In the genomic region with DNA sequence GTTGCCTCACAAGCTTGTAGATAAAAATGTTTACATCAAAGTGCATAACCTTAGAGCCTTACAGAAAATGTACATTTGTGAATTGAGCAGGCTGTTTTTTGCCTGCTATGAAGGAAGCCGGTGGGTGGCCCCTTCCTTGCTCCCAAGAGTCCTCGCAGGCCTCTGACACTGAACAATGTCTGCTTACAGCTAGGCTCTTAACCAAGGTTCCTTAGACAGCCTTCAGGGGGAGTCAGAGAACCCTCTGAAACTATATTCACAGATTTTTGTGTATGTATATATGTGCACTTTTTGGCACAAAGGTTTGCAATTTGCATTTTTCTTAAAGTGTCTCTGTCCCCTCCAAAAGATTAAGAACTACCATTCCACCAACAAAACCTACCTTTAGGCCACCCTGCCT, we compare ENCODE assay signal across 14 cellular contexts.
DNase-seq lines count a peak whose midpoint lies in the region; ATAC-seq, FAIRE-seq and TF ChIP-seq lines count a peak whose summit lies in the region.
"Had no signal": no experiment of that assay in that cellular context is flagged by ENCODE, and none has a peak within 500 bp of the region (broad histone marks: within the 10 kb centered on the region; RNA-seq: fewer than 3 reads in every experiment).

No MANE protein-coding gene starts in this region.

- H3K4me2 ChIP-seq in GM12878 (ENCODE audit: control insufficient read depth, insufficient read depth) (no peak overlapping the region), mesendoderm (ENCODE audit: low read length) (no peak overlapping the region)

- CTCF ChIA-PET in GM12878 (lab: Yijun Ruan, JAX) = interaction anchor here (0.7 to 2.2 kb wide), 21 partner anchors 10 to 731 kb away, joined by 3 to 10 read pairs (median 3); no protein-coding TSS in a partner anchor

- H4K8ac ChIP-seq in mesendoderm (ENCODE audit: low read depth, low read length) = no peak overlapping the region

- no peaks in the 10 kb centered on the region for H3K79me2 ChIP-seq in GM12878 (ENCODE audit: control insufficient read depth, insufficient read depth, low read length)
- no peaks in the 10 kb centered on the region for H3K79me2 ChIP-seq in mesendoderm (ENCODE audit: control insufficient read depth, insufficient read depth, low read length)

- H2BK120ac ChIP-seq in mesendoderm (ENCODE audit: low read depth, low read length) = no peak overlapping the region

- 0% methylated on average over 2 of the region's 2 CpGs for WGBS in GM12878 (ENCODE audit: insufficient coverage, insufficient replicate concordance, low lambda C conversion rate, missing lambda C conversion rate)
- no CpG with 5 or more reads among the region's 2 CpGs for WGBS in mesendoderm (ENCODE audit: extremely low coverage, insufficient coverage, low lambda C conversion rate)

- TF ChIP-seq CTCF in GM12878 (IDR thresholded peaks at IDR 0.05 in 2 of 3, conservative IDR thresholded peaks at IDR 0.05 in 1 of 3; ENCODE audit: control insufficient read depth in 2 of 3, extremely low read depth in 1 of 3, insufficient read depth in 1 of 3, low read depth in 3 of 3, low read length in 3 of 3) (peak in 2 of 3 experiments; percentile 11 to 21; a peak in 2 of 6 replicates), mesothelial cell of epicardium (IDR thresholded peaks at IDR 0.05; ENCODE audit: unreplicated experiment) (no peak)

- no peak overlapping the region for H2AFZ ChIP-seq in GM12878 (ENCODE audit: control insufficient read depth, low read depth, low read length)

- DNase-seq in DMS 273 (lab: John Stamatoyannopoulos, UW; ENCODE audit: unreplicated experiment) (peak; percentile 60), DMS 273 treated with DMSO at 0.1 percent for 48 hours (lab: John Stamatoyannopoulos, UW) (no peak), Kasumi-1 (lab: John Stamatoyannopoulos, UW) (peak; percentile 35 to 54), GM12878 (ENCODE audit: low read depth, low spot score) (no peak), mesendoderm (peak; percentile 33), mesothelial cell of epicardium (ENCODE audit: low spot score in 2 of 2, unreplicated experiment in 2 of 2) (no peak), GF-D8 (lab: John Stamatoyannopoulos, UW) (no peak), epidermal melanocyte (ENCODE audit: insufficient read length, low spot score) (no peak)
- DNase-seq: 8988T; activated CD4-positive, alpha-beta T cell treated with anti-CD3 and anti-CD28 coated beads for 1 hour; activated T-cell treated with anti-CD3 and anti-CD28 coated beads, Interleukin-2, amount 50 U/mL, for 72 hours; anterior cingulate cortex; NCI-H2171; SHP77 treated with DMSO at 0.1 percent for 48 hours had no signal

- BruUV-seq in GM12878 (replicated peaks; lab: Mats Ljungman, UMichigan) = no TSS peak

- no peak overlapping the region for H3K27ac Mint-ChIP-seq in mesothelial cell of epicardium
- H3K27ac Mint-ChIP-seq: activated T-cell treated with anti-CD3 and anti-CD28 coated beads, Interleukin-2, amount 50 U/mL, for 72 hours had no signal

- no peak for FAIRE-seq in GM12878 (lab: Jason Lieb, UNC)

- H3K9ac ChIP-seq in GM12878 (ENCODE audit: control insufficient read depth, insufficient read depth, low read length) = no peak overlapping the region
- no peak overlapping the region for H3K9ac ChIP-seq in mesendoderm (ENCODE audit: low read length)

- no peak overlapping the region for H3K56ac ChIP-seq in mesendoderm (ENCODE audit: low read length)

- no peak overlapping the region for H2AK5ac ChIP-seq in mesendoderm (ENCODE audit: low read length)

- no peaks in the 10 kb centered on the region for H3K36me3 Mint-ChIP-seq in mesothelial cell of epicardium

- no peaks in the 10 kb centered on the region for H3K27me3 Mint-ChIP-seq in mesothelial cell of epicardium (ENCODE audit: low read depth)

- H3K4me3 ChIP-seq in GM12878 (no peak overlapping the region), mesendoderm (ENCODE audit: low read length) (no peak overlapping the region)

- no peak overlapping the region for H3K23ac ChIP-seq in mesendoderm (ENCODE audit: low read length)

- H2BK5ac ChIP-seq in mesendoderm (ENCODE audit: low read length) = no peak overlapping the region

- POLR2A ChIA-PET in GM12878 (lab: Charles Lee) = interaction anchor here (0.5 kb wide), 1 partner anchor 849 kb away, joined by 3 read pairs; no protein-coding TSS in a partner anchor

- no peak overlapping the region for H2BK15ac ChIP-seq in mesendoderm (replicated peaks; ENCODE audit: low read depth)

- no peak for TF ChIP-seq RAD21 in GM12878 (IDR thresholded peaks at IDR 0.05; ENCODE audit: insufficient read depth, low read depth, low read length)

- in situ Hi-C loops in GM12878 (cut with MboI) = no loop called here

- ATAC-seq in GM12878 = peak; percentile 84
- ATAC-seq: activated T-cell treated with anti-CD3 and anti-CD28 coated beads, Interleukin-2, amount 50 U/mL, for 72 hours had no signal

- no peaks in the 10 kb centered on the region for H3K27me3 ChIP-seq in GM12878 (replicated peaks in 1 of 2; ENCODE audit: control insufficient read depth in 2 of 2, insufficient read depth in 2 of 2, low read length in 1 of 2)
- no peaks in the 10 kb centered on the region for H3K27me3 ChIP-seq in mesendoderm (ENCODE audit: insufficient read depth, low read length, poor library complexity)

- no peak for TF ChIP-seq POLR2A in GM12878 (IDR thresholded peaks at IDR 0.05; ENCODE audit: low read depth, low read length)

- H3K36me3 ChIP-seq in GM12878 (ENCODE audit: control insufficient read depth in 2 of 2, insufficient read depth in 2 of 2, low read length in 1 of 2) (no peaks in the 10 kb centered on the region), mesendoderm (ENCODE audit: control insufficient read depth, insufficient read depth, low read length) (no peaks in the 10 kb centered on the region)

- H3K4me1 ChIP-seq in GM12878 (ENCODE audit: control insufficient read depth, insufficient read depth, low read length) (no peaks in the 10 kb centered on the region), mesendoderm (ENCODE audit: control insufficient read depth, low read depth, low read length) (no peaks in the 10 kb centered on the region)

- no peak overlapping the region for H3K4ac ChIP-seq in mesendoderm (ENCODE audit: low read depth, low read length)

- H3K27ac ChIP-seq in GM12878 (ENCODE audit: control insufficient read depth, insufficient read depth) (no peak overlapping the region), mesendoderm (ENCODE audit: low read depth, low read length) (no peak overlapping the region)

- no peak overlapping the region for H3K4me3 Mint-ChIP-seq in mesothelial cell of epicardium
- H3K4me3 Mint-ChIP-seq: activated T-cell treated with anti-CD3 and anti-CD28 coated beads, Interleukin-2, amount 50 U/mL, for 72 hours had no signal

- no peaks in the 10 kb centered on the region for H3K79me1 ChIP-seq in mesendoderm (ENCODE audit: low read length)

- SMC1A ChIA-PET in GM12878 (lab: Charles Lee; ENCODE audit: uncharacterized antibody, unreplicated experiment) = interaction anchor here (0.7 to 3.4 kb wide), 23 partner anchors 12 to 301 kb away, joined by 3 to 29 read pairs (median 4); no protein-coding TSS in a partner anchor

- H4K20me1 ChIP-seq in GM12878 (ENCODE audit: control insufficient read depth, insufficient read depth) = no peaks in the 10 kb centered on the region

- H3K9me3 ChIP-seq in GM12878 (replicated peaks; ENCODE audit: control insufficient read depth, insufficient read depth, low read length) = no peaks in the 10 kb centered on the region

- H3K4me1 Mint-ChIP-seq in mesothelial cell of epicardium = peaks cover 5% of the 10 kb centered on the region

- H3K18ac ChIP-seq in mesendoderm (ENCODE audit: low read length) = no peak overlapping the region

- intact Hi-C loops in GM12878 (cut with micrococcal nuclease; ENCODE audit: unreplicated experiment) = no loop called here

- TF ChIP-seq EP300 in GM12878 (IDR thresholded peaks at IDR 0.05; ENCODE audit: borderline replicate concordance in 1 of 2, control insufficient read depth in 1 of 2, low read depth in 2 of 2, low read length in 2 of 2) = no peak

- RAD21 ChIA-PET in GM12878 (lab: Charles Lee; ENCODE audit: unreplicated experiment) = interaction anchor here (0.7 to 1.8 kb wide), 11 partner anchors 30 to 287 kb away, joined by 3 to 6 read pairs (median 4); no protein-coding TSS in a partner anchor

- H4K5ac ChIP-seq in mesendoderm (ENCODE audit: low read length) = no peak overlapping the region

- H3K9me3 Mint-ChIP-seq in mesothelial cell of epicardium = peaks cover 5% of the 10 kb centered on the region

TF ChIP-seq in GM12878, 131 proteins besides CTCF, POLR2A, EP300 and RAD21:
- no peak for TF ChIP-seq STAT3 (IDR thresholded peaks at IDR 0.05; ENCODE audit: low read depth, low read length)
- TF ChIP-seq KAT2A (conservative IDR thresholded peaks at IDR 0.05; ENCODE audit: control insufficient read depth, low read depth, low read length) = no peak
- TF ChIP-seq YY1 (IDR thresholded peaks at IDR 0.05; ENCODE audit: low read depth, low read length) = 0 out of 2 replicates have a peak, but pooled peaks have one; percentile 35
- no peak for TF ChIP-seq JUND (IDR thresholded peaks at IDR 0.05; ENCODE audit: low read depth, low read length)
- TF ChIP-seq CREB1 (IDR thresholded peaks at IDR 0.05; ENCODE audit: low read depth) = no peak
- no peak for TF ChIP-seq KDM1A (IDR thresholded peaks at IDR 0.05; ENCODE audit: borderline replicate concordance)
- no peak for TF ChIP-seq MEF2A (IDR thresholded peaks at IDR 0.05; ENCODE audit: insufficient read depth, low read depth, low read length)
TF ChIP-seq in GM12878: peak in this region for 1.

Comparison
In these comparisons a context has a peak if more than half of its experiments do, and no peak if none do; other contexts are left out.
1. DNase-seq: peak in DMS 273 (single experiment), Kasumi-1 (2 of 2) and mesendoderm (single experiment); none in DMS 273 treated with DMSO at 0.1 percent for 48 hours (single experiment), GM12878 (single experiment), mesothelial cell of epicardium (0 of 2), GF-D8 (single experiment) and epidermal melanocyte (single experiment).